8 cellular contexts compared by ENCODE assay signal in the genomic region with DNA sequence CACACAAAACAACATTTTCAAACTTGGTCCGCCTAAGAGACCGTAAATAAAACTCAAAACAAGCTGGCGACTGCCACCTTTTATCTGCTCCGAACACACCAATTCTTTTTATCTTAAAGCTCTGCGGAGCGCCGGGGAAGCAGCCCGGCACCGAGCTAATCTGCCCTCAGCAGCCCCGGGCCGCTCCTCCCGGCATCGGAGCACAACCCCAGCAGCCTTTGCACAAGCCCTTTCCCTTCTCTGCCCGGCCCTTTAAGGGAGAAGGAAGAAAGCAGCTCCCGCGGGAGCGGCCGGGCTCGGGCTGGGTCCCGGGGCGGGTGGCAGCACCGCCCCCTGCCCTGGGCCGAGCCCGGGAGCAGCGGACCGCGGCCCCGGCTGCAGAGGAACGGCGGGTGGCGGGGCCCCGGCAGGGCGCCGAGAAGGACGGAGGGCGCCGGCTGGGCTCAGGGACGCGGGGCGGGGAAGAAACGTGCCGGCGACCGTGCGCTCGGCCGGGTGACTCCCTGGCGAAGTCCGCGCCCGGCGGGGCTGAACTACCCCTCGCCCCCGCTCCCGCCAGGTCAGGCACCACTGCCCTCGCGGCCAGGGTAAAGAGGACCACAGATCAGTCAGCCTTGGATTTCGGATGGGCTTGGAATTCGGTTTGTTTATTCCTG.
DNase-seq lines count a peak whose midpoint lies in the region; TF ChIP-seq lines count a peak whose summit lies in the region.

No MANE protein-coding gene starts in this region.

- H3K27me3 ChIP-seq in layer of hippocampus (ENCODE audit: control insufficient read depth, insufficient read depth, low read length): peaks cover 33% of the 10 kb centered on the region

- H3K36me3 Mint-ChIP-seq in chondrocyte (ENCODE audit: low read depth): no peaks in the 10 kb centered on the region

- no peak overlapping the region for H3K4me3 Mint-ChIP-seq in chondrocyte (ENCODE audit: unreplicated experiment)

- peak; percentile 57 for DNase-seq in activated CD8-positive, alpha-beta memory T cell treated with anti-CD3 and anti-CD28 coated beads, Interleukin-2, amount 50 U/mL, for 48 hours
- DNase-seq in activated CD8-positive, alpha-beta memory T cell treated with anti-CD3 and anti-CD28 coated beads for 24 hours: no peak
- peak; percentile 55 for DNase-seq in NCI-H748 treated with DMSO at 0.1 percent for 48 hours (lab: John Stamatoyannopoulos, UW)
- no peak for DNase-seq in chondrocyte (ENCODE audit: low spot score)
- DNase-seq in stromal cell of bone marrow (ENCODE audit: low read depth): peak; percentile 8
- DNase-seq in cerebellum (ENCODE audit: low spot score): no peak
- no peak for DNase-seq in NCI-H2171 (lab: John Stamatoyannopoulos, UW)

- H3K9me3 Mint-ChIP-seq in chondrocyte (ENCODE audit: low read depth): no peaks in the 10 kb centered on the region

- H3K4me1 Mint-ChIP-seq in chondrocyte (ENCODE audit: low read depth): peaks cover 24% of the 10 kb centered on the region

- peak overlapping the region; percentile 84 for H3K27ac ChIP-seq in layer of hippocampus (ENCODE audit: low read depth, low read length)

- no peaks in the 10 kb centered on the region for H3K27me3 Mint-ChIP-seq in chondrocyte (ENCODE audit: low read depth)

- H3K27ac Mint-ChIP-seq in chondrocyte (ENCODE audit: unreplicated experiment): peak overlapping the region; percentile 99

- no peak for TF ChIP-seq CTCF in chondrocyte (IDR thresholded peaks at IDR 0.05)

Comparison
In these comparisons a context has a peak if more than half of its experiments do, and no peak if none do; other contexts are left out.
1. DNase-seq: peak in activated CD8-positive, alpha-beta memory T cell treated with anti-CD3 and anti-CD28 coated beads, Interleukin-2, amount 50 U/mL, for 48 hours (single experiment), NCI-H748 treated with DMSO at 0.1 percent for 48 hours (single experiment) and stromal cell of bone marrow (single experiment); none in activated CD8-positive, alpha-beta memory T cell treated with anti-CD3 and anti-CD28 coated beads for 24 hours (single experiment), chondrocyte (single experiment), cerebellum (single experiment) and NCI-H2171 (single experiment).